7 cellular contexts compared by ENCODE assay signal in the genomic region with DNA sequence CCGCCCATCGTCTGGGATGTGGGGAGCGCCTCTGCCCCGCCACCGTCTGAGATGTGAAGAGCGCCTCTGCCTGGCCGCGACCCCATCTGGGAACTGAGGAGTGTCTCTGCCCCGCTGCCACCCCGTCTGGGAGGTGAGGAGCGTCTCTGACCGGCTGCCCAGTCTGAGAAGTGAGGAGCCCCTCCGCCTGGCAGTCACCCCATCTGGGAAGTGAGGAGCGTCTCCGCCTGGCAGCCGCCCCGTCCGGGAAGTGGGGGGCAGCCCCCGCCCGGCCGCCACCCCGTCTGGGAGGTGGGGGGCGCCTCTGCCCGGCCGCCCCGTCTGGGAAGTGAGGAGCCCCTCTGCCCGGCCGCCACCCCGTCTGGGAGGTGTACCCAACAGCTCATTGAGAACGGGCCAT. TPM values are rescaled to one million over a fixed set of nuclear protein-coding genes. Genes with fewer than 3 reads are reported as not detected.
"Had no signal": no experiment of that assay in that cellular context is flagged by ENCODE, and none has a peak within 500 bp of the region (broad histone marks: within the 10 kb centered on the region; RNA-seq: fewer than 3 reads in every experiment).

No MANE protein-coding gene starts in this region.

RNA-seq across cellular contexts. Expression of gene DGAT2L6, which starts 54.3 kb away (rescaled TPM):
- total RNA-seq: GM23248, GM23338, H1, H4, H7, H9, HFFc6 had no signal
